ENCODE assay signal across 8 cellular contexts in the genomic region with DNA sequence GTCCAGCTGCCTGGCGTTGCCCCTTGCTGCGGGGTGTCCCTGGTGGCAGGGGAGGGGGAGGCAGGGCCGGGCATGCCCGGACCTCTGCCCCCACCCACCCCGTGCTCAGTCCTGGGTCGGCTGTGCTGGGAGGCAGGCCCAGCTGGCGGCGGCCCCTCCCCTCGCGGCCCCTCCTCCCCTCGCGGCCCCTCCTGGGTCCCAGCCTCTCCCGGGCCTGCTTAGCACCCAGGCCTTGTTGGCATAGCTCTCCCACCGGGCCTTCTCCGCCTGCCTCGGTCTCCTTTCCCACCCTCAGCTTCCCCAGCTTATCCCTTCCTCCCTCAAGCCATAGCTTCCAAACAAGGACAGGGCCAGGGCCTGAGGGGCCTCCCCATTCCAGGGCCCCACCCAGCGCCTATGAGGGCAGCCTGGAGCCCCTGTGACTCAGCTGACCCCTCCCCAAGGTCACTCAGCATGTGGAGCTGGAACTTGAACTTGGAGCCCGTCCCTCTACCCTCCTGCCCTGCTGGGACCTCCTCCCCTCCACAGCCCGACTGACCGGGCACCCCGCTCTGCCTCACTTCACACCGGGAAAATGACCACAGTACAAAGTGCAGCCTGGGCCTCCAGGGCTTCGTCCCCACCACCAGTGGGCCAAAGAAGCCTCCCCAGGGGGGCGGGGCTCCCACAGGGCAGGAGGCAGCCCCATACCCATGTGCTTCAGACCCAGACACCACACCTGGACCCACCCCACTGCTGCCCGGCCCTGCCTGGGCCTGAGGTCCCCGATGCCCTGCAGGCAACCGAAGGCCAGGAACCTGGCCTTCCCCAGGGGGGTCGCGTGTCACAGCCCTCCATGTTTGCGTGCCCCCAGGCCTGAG. TPM values are rescaled to one million over a fixed set of nuclear protein-coding genes. Genes with fewer than 3 reads are reported as not detected.
A peak's percentile ranks its signal among the peaks of the same experiment; 100 is the strongest.
DNase-seq lines count a peak whose midpoint lies in the region; ATAC-seq and TF ChIP-seq lines count a peak whose summit lies in the region.

No MANE protein-coding gene starts in this region.

- H3K27ac Mint-ChIP-seq in activated CD8-positive, alpha-beta T cell treated with anti-CD3 and anti-CD28 coated beads for 36 hours = no peak overlapping the region

- peak in 1 of 3 donors; percentile 24 for TF ChIP-seq POLR2A in body of pancreas (IDR thresholded peaks at IDR 0.05)

- DNase-seq in H7 (peak; percentile 93), body of pancreas (peak; percentile 41 to 69 (median 53)), kidney epithelial cell (ENCODE audit: low read depth) (no peak), DMS153 treated with DMSO at 0.1 percent for 48 hours (lab: John Stamatoyannopoulos, UW; ENCODE audit: unreplicated experiment) (no peak), NOMO-1 treated with DMSO at 0.1 percent for 48 hours (lab: John Stamatoyannopoulos, UW; ENCODE audit: unreplicated experiment) (no peak)
- DNase-seq in activated CD8-positive, alpha-beta T cell treated with anti-CD3 and anti-CD28 coated beads for 36 hours = no peak

- 8 to 14% methylated on average over 22 of the region's 30 CpGs for WGBS in body of pancreas, 2 donors

- intact Hi-C loops in body of pancreas (cut with DNase I) = no loop called here
- intact Hi-C loops in activated CD8-positive, alpha-beta T cell treated with anti-CD3 and anti-CD28 coated beads for 36 hours (cut with micrococcal nuclease) = no loop called here

- H3K9me3 Mint-ChIP-seq in activated CD8-positive, alpha-beta T cell treated with anti-CD3 and anti-CD28 coated beads for 36 hours = no peaks in the 10 kb centered on the region

- POLR2A ChIA-PET in activated CD8-positive, alpha-beta T cell treated with anti-CD3 and anti-CD28 coated beads for 36 hours (lab: Charles Lee) = interaction anchor here (1.2 to 1.4 kb wide), 2 partner anchors 11 to 47 kb away, joined by 3 to 4 read pairs; a partner anchor contains a TSS

- H3K4me1 ChIP-seq in body of pancreas (peaks cover 85% of the 10 kb centered on the region), stomach smooth muscle (ENCODE audit: control insufficient read depth, insufficient read depth, low read length) (peaks cover 43% of the 10 kb centered on the region)

- no peaks in the 10 kb centered on the region for H3K36me3 Mint-ChIP-seq in activated CD8-positive, alpha-beta T cell treated with anti-CD3 and anti-CD28 coated beads for 36 hours (ENCODE audit: low read depth)

- no peaks in the 10 kb centered on the region for H3K36me3 ChIP-seq in H7 (replicated peaks; ENCODE audit: control insufficient read depth, insufficient read depth, low read length)
- no peaks in the 10 kb centered on the region for H3K36me3 ChIP-seq in body of pancreas (replicated peaks in 1 of 2; ENCODE audit: insufficient read depth in 1 of 2, low read depth in 2 of 2)
- H3K36me3 ChIP-seq in kidney epithelial cell (ENCODE audit: control insufficient read depth, insufficient read depth, low read length) = no peaks in the 10 kb centered on the region
- H3K36me3 ChIP-seq in stomach smooth muscle (ENCODE audit: control insufficient read depth in 2 of 2, insufficient read depth in 2 of 2, low read length in 2 of 2) = no peaks in the 10 kb centered on the region

- TF ChIP-seq CTCF in body of pancreas (IDR thresholded peaks at IDR 0.05) (peak in 3 of 7 experiments; percentile 15 to 35 (median 27)), kidney epithelial cell (IDR thresholded peaks at IDR 0.05; ENCODE audit: insufficient read depth, low read length, poor library complexity, severe bottlenecking) (peak; percentile 31)
- no peak for TF ChIP-seq CTCF in activated CD8-positive, alpha-beta T cell treated with anti-CD3 and anti-CD28 coated beads for 36 hours (IDR thresholded peaks at IDR 0.05)

- CTCF ChIA-PET in activated CD8-positive, alpha-beta T cell treated with anti-CD3 and anti-CD28 coated beads for 36 hours (lab: Charles Lee) = no interaction called here

- peaks cover 8% of the 10 kb centered on the region for H3K4me1 Mint-ChIP-seq in activated CD8-positive, alpha-beta T cell treated with anti-CD3 and anti-CD28 coated beads for 36 hours (ENCODE audit: low read depth)

- ATAC-seq in body of pancreas = peak; percentile 2
- no peak for ATAC-seq in HG03095 (IDR thresholded peaks at IDR 0.05; ENCODE audit: unreplicated experiment)
- no peak for ATAC-seq in activated CD8-positive, alpha-beta T cell treated with anti-CD3 and anti-CD28 coated beads for 36 hours

- peaks cover 16% of the 10 kb centered on the region for H3K27me3 Mint-ChIP-seq in activated CD8-positive, alpha-beta T cell treated with anti-CD3 and anti-CD28 coated beads for 36 hours

- H3K27me3 ChIP-seq in H7 (ENCODE audit: control insufficient read depth, insufficient read depth, low read length) (peaks cover 13% of the 10 kb centered on the region), body of pancreas (no peaks in the 10 kb centered on the region), kidney epithelial cell (ENCODE audit: control insufficient read depth, insufficient read depth, low read length) (no peaks in the 10 kb centered on the region), stomach smooth muscle (ENCODE audit: control insufficient read depth in 1 of 2, insufficient read depth in 2 of 2, low read length in 2 of 2) (peaks cover 0 to 29% of the 10 kb centered on the region in 2 donors)

- peak overlapping the region; percentile 51 for H3K4me3 ChIP-seq in H7 (ENCODE audit: insufficient read depth, low read depth, low read length)
- peak overlapping the region; percentile 27 to 44 for H3K4me3 ChIP-seq in body of pancreas
- H3K4me3 ChIP-seq in kidney epithelial cell (ENCODE audit: low read depth, low read length) = peak overlapping the region; percentile 56
- peak overlapping the region; percentile 21 to 77 for H3K4me3 ChIP-seq in stomach smooth muscle (ENCODE audit: low read length in 2 of 2)

- peak overlapping the region in 1 of 2 donors; percentile 82 for H3K9ac ChIP-seq in stomach smooth muscle (ENCODE audit: low read length in 2 of 2)

- H3K4me3 Mint-ChIP-seq in activated CD8-positive, alpha-beta T cell treated with anti-CD3 and anti-CD28 coated beads for 36 hours = no peak overlapping the region

- no peaks in the 10 kb centered on the region for H3K9me3 ChIP-seq in body of pancreas
- H3K9me3 ChIP-seq in stomach smooth muscle (ENCODE audit: control insufficient read depth in 2 of 2, low read length in 2 of 2) = no peaks in the 10 kb centered on the region

- H3K27ac ChIP-seq in body of pancreas (peak overlapping the region; percentile 74 to 94 (median 88)), stomach smooth muscle (ENCODE audit: low read length) (peak overlapping the region; percentile 58)

RNA-seq across cellular contexts. Expression of a gene that starts 1.2 kb away (rescaled TPM):
- total RNA-seq in H7 (2014; rRNA removed; shearing (Covaris generic)) = 3.7 and 18.8 TPM in 2 replicates
- total RNA-seq in body of pancreas = 100 to 1,000 TPM; 126 to 153 TPM
- 119 and 143 TPM in 2 replicates for total RNA-seq in kidney epithelial cell
- 10 to 100 TPM; 15.0 to 16.7 TPM for total RNA-seq in activated CD8-positive, alpha-beta T cell treated with anti-CD3 and anti-CD28 coated beads for 36 hours

RNA-seq across cellular contexts. Expression of a gene that starts 11.6 kb away (rescaled TPM):
- total RNA-seq in H7 (2014; rRNA removed; shearing (Covaris generic)) = 27.0 and 36.0 TPM in 2 replicates
- total RNA-seq in body of pancreas (10 to 100 TPM; 21.8 to 36.3 TPM), kidney epithelial cell (22.7 and 28.5 TPM in 2 replicates)
- 10 to 100 TPM; 10.6 to 12.5 TPM for total RNA-seq in activated CD8-positive, alpha-beta T cell treated with anti-CD3 and anti-CD28 coated beads for 36 hours

RNA-seq across cellular contexts. Expression of a gene that starts 12.2 kb away (rescaled TPM):
- total RNA-seq in H7 (2014; rRNA removed; shearing (Covaris generic)) = 69.0 and 74.6 TPM in 2 replicates
- total RNA-seq in body of pancreas (10 to 100 TPM; 15.8 to 28.0 TPM), kidney epithelial cell (56.5 and 63.0 TPM in 2 replicates)
- 10 to 100 TPM; 59.1 to 59.3 TPM for total RNA-seq in activated CD8-positive, alpha-beta T cell treated with anti-CD3 and anti-CD28 coated beads for 36 hours

RNA-seq across cellular contexts. Expression of a gene that starts 40.1 kb away (rescaled TPM):
- 264 and 269 TPM in 2 replicates for total RNA-seq in H7 (2014; rRNA removed; shearing (Covaris generic))
- 100 to 1,000 TPM in 1 of 2 donors, 10 to 100 TPM in 1; 78.9 to 119 TPM for total RNA-seq in body of pancreas
- 201 and 207 TPM in 2 replicates for total RNA-seq in kidney epithelial cell
- 100 to 1,000 TPM; 234 to 241 TPM for total RNA-seq in activated CD8-positive, alpha-beta T cell treated with anti-CD3 and anti-CD28 coated beads for 36 hours

Comparison
In these comparisons a context has a peak if more than half of its experiments do, and no peak if none do; other contexts are left out.
1. DNase-seq: peak in H7 (single experiment) and body of pancreas (4 of 4); none in kidney epithelial cell (single experiment), DMS153 treated with DMSO at 0.1 percent for 48 hours (single experiment), activated CD8-positive, alpha-beta T cell treated with anti-CD3 and anti-CD28 coated beads for 36 hours (single experiment) and NOMO-1 treated with DMSO at 0.1 percent for 48 hours (single experiment).
2. Peak in every context shown above with its lines, with median percentiles within 50 percentile points of each other: H3K4me3 ChIP-seq.